In genomic region chr15:95284933-95285401, GRCh38 we compare ENCODE assay signal across 9 cellular contexts.
DNase-seq lines count a peak whose midpoint lies in the region; ATAC-seq lines count a peak whose summit lies in the region.
"Had no signal": no experiment of that assay in that cellular context is flagged by ENCODE, and none has a peak within 500 bp of the region (broad histone marks: within the 10 kb centered on the region; RNA-seq: fewer than 3 reads in every experiment).

No MANE protein-coding gene starts in this region.

- no peaks in the 10 kb centered on the region for H3K9me3 ChIP-seq in adipocyte (ENCODE audit: control insufficient read depth, low read length)

- H3K36me3 ChIP-seq in adipocyte (ENCODE audit: control insufficient read depth, insufficient read depth, low read length, severe bottlenecking): no peaks in the 10 kb centered on the region

- H3K9ac ChIP-seq in adipocyte (ENCODE audit: low read length): peak overlapping the region; percentile 56

- peak; percentile 76 for DNase-seq in COLO829 (ENCODE audit: low spot score)
- DNase-seq in adipocyte (ENCODE audit: low read depth): peak; percentile 62
- peak; percentile 13 for DNase-seq in medulla oblongata (ENCODE audit: extremely low spot score)
- DNase-seq in activated effector memory CD4-positive, alpha-beta T cell treated with anti-CD3 and anti-CD28 coated beads, Interleukin-2, amount 50 U/mL, for 16 hours: no peak
- DNase-seq: left colon had no signal

- H3K4me3 ChIP-seq in adipocyte (ENCODE audit: low read length): no peak overlapping the region

- peaks cover 19% of the 10 kb centered on the region for H3K4me1 ChIP-seq in adipocyte (ENCODE audit: control insufficient read depth, insufficient read depth, low read length)

- ATAC-seq in HG02642 (IDR thresholded peaks at IDR 0.05; ENCODE audit: poor library complexity, unreplicated experiment) (peak; percentile 43), GM21786 (IDR thresholded peaks at IDR 0.05; ENCODE audit: unreplicated experiment) (no peak), HG02623 (IDR thresholded peaks at IDR 0.05; ENCODE audit: unreplicated experiment) (no peak), GM19467 (IDR thresholded peaks at IDR 0.05; ENCODE audit: unreplicated experiment) (no peak)
- ATAC-seq: left colon had no signal

- H3K27me3 ChIP-seq in adipocyte (replicated peaks; ENCODE audit: control insufficient read depth, insufficient read depth, low read length): no peaks in the 10 kb centered on the region
